Comparison of ENCODE assay signal across 18 cellular contexts in genomic region chr9:134422701-134423100, GRCh38.
DNase-seq lines count a peak whose midpoint lies in the region; ATAC-seq and TF ChIP-seq lines count a peak whose summit lies in the region.
"Had no signal": no experiment of that assay in that cellular context is flagged by ENCODE, and none has a peak within 500 bp of the region (broad histone marks: within the 10 kb centered on the region; RNA-seq: fewer than 3 reads in every experiment).

No MANE protein-coding gene starts in this region.

- DNase-seq in body of pancreas (peak in 2 of 4 donors; percentile 53 to 55), right cardiac atrium (no peak), omental fat pad (ENCODE audit: low spot score) (no peak), upper lobe of left lung (peak in 1 of 2 donors; percentile 55), SIG-M5 treated with dmso at 0.1 percent for 504 hours (lab: John Stamatoyannopoulos, UW; ENCODE audit: unreplicated experiment) (no peak), ACHN (no peak), NCI-H82 treated with DMSO at 0.1 percent for 48 hours (lab: John Stamatoyannopoulos, UW; ENCODE audit: unreplicated experiment) (no peak)
- DNase-seq: activated T-cell treated with anti-CD3 and anti-CD28 coated beads for 4 hours; aorta; COR-L47; EL; NCI-H526; SIG-M5; stimulated activated CD4-positive, alpha-beta T cell treated with anti-CD3 and anti-CD28 coated beads, Interleukin-1b, Interleukin-23, amount 100 ng/mL, for 48 hours; stimulated activated naive CD4-positive, alpha-beta T cell treated with Interleukin-2 at 50 U/mL for 16 hours had no signal

- no peak for TF ChIP-seq POLR2A in body of pancreas (IDR thresholded peaks at IDR 0.05)
- no peak for TF ChIP-seq POLR2A in upper lobe of left lung (IDR thresholded peaks at IDR 0.05)

- TF ChIP-seq EP300 in upper lobe of left lung (IDR thresholded peaks at IDR 0.05) = no peak

- H3K9me3 ChIP-seq in body of pancreas (no peaks in the 10 kb centered on the region), right cardiac atrium (ENCODE audit: control insufficient read depth, low read length) (no peaks in the 10 kb centered on the region), upper lobe of left lung (no peaks in the 10 kb centered on the region)

- no peak for TF ChIP-seq CTCF in body of pancreas (IDR thresholded peaks at IDR 0.05)
- TF ChIP-seq CTCF in omental fat pad (IDR thresholded peaks at IDR 0.05) = no peak
- no peak for TF ChIP-seq CTCF in upper lobe of left lung (IDR thresholded peaks at IDR 0.05)

- H3K4me1 ChIP-seq in body of pancreas (peaks cover 19% of the 10 kb centered on the region), right cardiac atrium (ENCODE audit: control insufficient read depth, insufficient read depth, low read length) (peaks cover 3% of the 10 kb centered on the region), upper lobe of left lung (peaks cover 9 to 24% (median 18%) of the 10 kb centered on the region in 4 donors)

- H3K4me3 ChIP-seq in body of pancreas = no peak overlapping the region
- H3K4me3 ChIP-seq in right cardiac atrium (ENCODE audit: low read length) = no peak overlapping the region
- H3K4me3 ChIP-seq in upper lobe of left lung = no peak overlapping the region
- H3K4me3 ChIP-seq: GM23338, hepatocyte had no signal

- ATAC-seq in body of pancreas = peak; percentile 38
- ATAC-seq in right cardiac atrium = peak; percentile 0 to 34
- ATAC-seq in omental fat pad (ENCODE audit: low FRiP score) = peak; percentile 46
- peak; percentile 2 to 51 for ATAC-seq in upper lobe of left lung (ENCODE audit: low FRiP score in 2 of 2)
- no peak for ATAC-seq in GM18520 (IDR thresholded peaks at IDR 0.05; ENCODE audit: unreplicated experiment)
- ATAC-seq: GM23338 had no signal

- in situ Hi-C loops in ACHN (cut with HindIII; ENCODE audit: low pct_ligation_motif_present, low pct_unique_long_range_greater_than_20kb, low sequenced_read_pairs) = no loop called here

- intact Hi-C loops in body of pancreas (cut with DNase I) = no loop called here
- intact Hi-C loops in right cardiac atrium (cut with DNase I) = no loop called here

- peak overlapping the region in 2 of 4 donors; percentile 12 to 60 for H3K27ac ChIP-seq in body of pancreas
- H3K27ac ChIP-seq in right cardiac atrium (ENCODE audit: low read length) = no peak overlapping the region
- peak overlapping the region in 2 of 4 donors; percentile 66 to 71 for H3K27ac ChIP-seq in upper lobe of left lung
- H3K27ac ChIP-seq: hepatocyte had no signal

- H3K27me3 ChIP-seq in body of pancreas = no peaks in the 10 kb centered on the region
- no peaks in the 10 kb centered on the region for H3K27me3 ChIP-seq in right cardiac atrium (ENCODE audit: control insufficient read depth, insufficient read depth)
- no peaks in the 10 kb centered on the region for H3K27me3 ChIP-seq in upper lobe of left lung
- H3K27me3 ChIP-seq: hepatocyte had no signal

- H3K36me3 ChIP-seq in body of pancreas (replicated peaks in 1 of 2; ENCODE audit: insufficient read depth in 1 of 2, low read depth in 2 of 2) = peaks cover 0 to 2% of the 10 kb centered on the region in 2 donors
- H3K36me3 ChIP-seq in upper lobe of left lung = peaks cover 4 to 69% (median 45%) of the 10 kb centered on the region in 4 donors

- WGBS in body of pancreas, 2 donors = 74 to 87% methylated on average over 3 to 12 of the region's 12 CpGs
- 74% methylated on average over 12 of the region's 12 CpGs for WGBS in right cardiac atrium
- WGBS in upper lobe of left lung, 2 donors = 74 to 80% methylated on average over 8 to 12 of the region's 12 CpGs
